In genomic region chr15:58060575-58060974, GRCh38 we compare ENCODE assay signal across 37 cellular contexts. TPM values are rescaled to one million over a fixed set of nuclear protein-coding genes. Genes with fewer than 3 reads are reported as not detected.
"Had no signal": no experiment of that assay in that cellular context is flagged by ENCODE, and none has a peak within 500 bp of the region (broad histone marks: within the 10 kb centered on the region; RNA-seq: fewer than 3 reads in every experiment).

No MANE protein-coding gene starts in this region.

- H3K9me3 ChIP-seq: adrenal gland, body of pancreas, breast epithelium had no signal

- DNase-seq: activated B cell treated with CpG ODN at 0.5 μM for 24 hours; activated CD4-positive, alpha-beta memory T cell treated with anti-CD3 and anti-CD28 coated beads for 36 hours; activated CD4-positive, alpha-beta T cell treated with anti-CD3 and anti-CD28 coated beads for 4 hours; activated CD4-positive, alpha-beta T cell treated with anti-CD3 and anti-CD28 coated beads, Interleukin-2, amount 10 ng/mL, durations not matched to agents 24 days and 14 days; activated CD4-positive, alpha-beta T cell treated with anti-CD3 and anti-CD28 coated beads, Interleukin-2, amount 50 U/mL, for 1 hour; activated CD4-positive, alpha-beta T cell treated with anti-CD3 and anti-CD28 coated beads, Interleukin-2, amount 50 U/mL, for 4 hours; activated CD4-positive, CD25-positive, alpha-beta regulatory T cell treated with anti-CD3 and anti-CD28 coated beads, Interleukin-2, amount 50 U/mL, for 72 hours; activated CD8-positive, alpha-beta memory T cell treated with anti-CD3 and anti-CD28 coated beads, Interleukin-2, amount 50 U/mL, for 4 hours; activated CD8-positive, alpha-beta T cell treated with anti-CD3 and anti-CD28 coated beads for 36 hours; activated effector memory CD4-positive, alpha-beta T cell treated with anti-CD3 and anti-CD28 coated beads, Interleukin-2, amount 50 U/mL, for 16 hours; activated gamma-delta T cell treated with Interleukin-2 at 50 U/mL for 16 hours; activated naive CD4-positive, alpha-beta T cell; activated naive CD4-positive, alpha-beta T cell treated with anti-CD3 and anti-CD28 coated beads for 36 hours; activated naive CD4-positive, alpha-beta T cell treated with anti-CD3 and anti-CD28 coated beads, Interleukin-2, amount 50 U/mL, for 16 hours; activated naive CD8-positive, alpha-beta T cell treated with anti-CD3 and anti-CD28 coated beads for 36 hours; activated T-cell treated with anti-CD3 and anti-CD28 coated beads for 4 hours; activated T-cell treated with anti-CD3 and anti-CD28 coated beads, Interleukin-2, amount 50 U/mL, for 1 hour; activated T-cell treated with anti-CD3 and anti-CD28 coated beads, Interleukin-2, amount 50 U/mL, for 4 hours; activated T-cell treated with anti-CD3 and anti-CD28 coated beads, Interleukin-2, amount 50 U/mL, for 72 hours; adrenal gland; amniotic stem cell; aorta; body of pancreas; brain microvascular endothelial cell; central memory CD4-positive, alpha-beta T cell; T-helper 1 cell; T-helper 2 cell; T-helper 9 cell had no signal

- H3K36me3 Mint-ChIP-seq: activated CD4-positive, alpha-beta memory T cell treated with anti-CD3 and anti-CD28 coated beads for 36 hours; activated naive CD8-positive, alpha-beta T cell treated with anti-CD3 and anti-CD28 coated beads for 36 hours had no signal

- FAIRE-seq: astrocyte, TTC549 had no signal

- H3K4me3 ChIP-seq: adrenal gland, body of pancreas, breast epithelium had no signal

- H3K36me3 ChIP-seq: adrenal gland, brain microvascular endothelial cell, breast epithelium had no signal

- H3K4me1 ChIP-seq: adrenal gland, breast epithelium had no signal

- ATAC-seq: activated CD8-positive, alpha-beta T cell treated with anti-CD3 and anti-CD28 coated beads for 36 hours; activated naive CD4-positive, alpha-beta T cell treated with anti-CD3 and anti-CD28 coated beads, Interleukin-2, amount 50 U/mL, for 72 hours; activated T-cell treated with anti-CD3 and anti-CD28 coated beads, Interleukin-2, amount 50 U/mL, for 4 hours; activated T-cell treated with anti-CD3 and anti-CD28 coated beads, Interleukin-2, amount 50 U/mL, for 72 hours; activated T-helper 17 cell treated with anti-CD3 and anti-CD28 coated beads, Interleukin-2, amount 50 U/mL, for 72 hours; body of pancreas had no signal

- H3K9me3 Mint-ChIP-seq: activated B cell treated with CpG ODN at 0.5 μM for 24 hours; activated CD4-positive, alpha-beta memory T cell treated with anti-CD3 and anti-CD28 coated beads for 36 hours; activated naive CD4-positive, alpha-beta T cell treated with anti-CD3 and anti-CD28 coated beads for 36 hours; activated naive CD4-positive, alpha-beta T cell treated with anti-CD3 and anti-CD28 coated beads, Interleukin-2, amount 50 U/mL, for 72 hours; activated T-cell treated with anti-CD3 and anti-CD28 coated beads, Interleukin-2, amount 50 U/mL, for 4 hours; activated T-cell treated with anti-CD3 and anti-CD28 coated beads, Interleukin-2, amount 50 U/mL, for 72 hours; activated T-helper 1 cell treated with anti-CD3 and anti-CD28 coated beads, Interleukin-12 subunit alpha, Interleukin-12 subunit beta, Interleukin-2, Interleukin-4 antibody, amounts not matched to agents 30 ng/mL and 10 ng/mL and 1 ng/mL, durations not matched to agents 14 hours and 24 hours and 36 hours; T-helper 1 cell treated with Interleukin-12 subunit alpha and Interleukin-12 subunit beta and Interleukin-4 antibody, amounts not matched to agents 30 μg/mL and 1 μg/mL, for 36 hours; T-helper 2 cell treated with Interferon-gamma antibody and Interleukin-4, amounts not matched to agents 5 μg/mL and 100 μg/mL, for 36 hours had no signal

- H3K27ac ChIP-seq: adrenal gland, body of pancreas, brain microvascular endothelial cell, breast epithelium, VCaP had no signal

- H3K27ac Mint-ChIP-seq: activated B cell treated with CpG ODN at 0.5 μM for 24 hours; activated CD4-positive, alpha-beta memory T cell treated with anti-CD3 and anti-CD28 coated beads for 36 hours; activated CD4-positive, alpha-beta T cell treated with anti-CD3 and anti-CD28 coated beads, Interleukin-2, amount 10 ng/mL, durations not matched to agents 24 days and 14 days; activated CD8-positive, alpha-beta T cell treated with anti-CD3 and anti-CD28 coated beads for 36 hours; activated naive CD4-positive, alpha-beta T cell treated with anti-CD3 and anti-CD28 coated beads for 36 hours; activated naive CD4-positive, alpha-beta T cell treated with anti-CD3 and anti-CD28 coated beads, Interleukin-2, amount 50 U/mL, for 72 hours; activated naive CD8-positive, alpha-beta T cell treated with anti-CD3 and anti-CD28 coated beads for 36 hours; activated T-cell treated with anti-CD3 and anti-CD28 coated beads, Interleukin-2, amount 50 U/mL, for 72 hours; activated T-helper 1 cell treated with anti-CD3 and anti-CD28 coated beads, Interleukin-12 subunit alpha, Interleukin-12 subunit beta, Interleukin-2, Interleukin-4 antibody, amounts not matched to agents 30 ng/mL and 10 ng/mL and 1 ng/mL, durations not matched to agents 14 hours and 24 hours and 36 hours; activated T-helper 17 cell treated with anti-CD3 and anti-CD28 coated beads, Interleukin-2, amount 50 U/mL, for 72 hours; T-helper 1 cell treated with Interleukin-12 subunit alpha and Interleukin-12 subunit beta and Interleukin-4 antibody, amounts not matched to agents 30 μg/mL and 1 μg/mL, for 36 hours; T-helper 2 cell treated with Interferon-gamma antibody and Interleukin-4, amounts not matched to agents 5 μg/mL and 100 μg/mL, for 36 hours had no signal

- H3K4me3 Mint-ChIP-seq: activated B cell treated with CpG ODN at 0.5 μM for 24 hours; activated CD4-positive, alpha-beta memory T cell treated with anti-CD3 and anti-CD28 coated beads for 36 hours; activated CD4-positive, alpha-beta T cell treated with anti-CD3 and anti-CD28 coated beads, Interleukin-2, amount 10 ng/mL, durations not matched to agents 24 days and 14 days; activated CD8-positive, alpha-beta T cell treated with anti-CD3 and anti-CD28 coated beads for 36 hours; activated naive CD4-positive, alpha-beta T cell treated with anti-CD3 and anti-CD28 coated beads for 36 hours; activated naive CD8-positive, alpha-beta T cell treated with anti-CD3 and anti-CD28 coated beads for 36 hours; activated T-cell treated with anti-CD3 and anti-CD28 coated beads, Interleukin-2, amount 50 U/mL, for 4 hours; activated T-cell treated with anti-CD3 and anti-CD28 coated beads, Interleukin-2, amount 50 U/mL, for 72 hours; activated T-helper 1 cell treated with anti-CD3 and anti-CD28 coated beads, Interleukin-12 subunit alpha, Interleukin-12 subunit beta, Interleukin-2, Interleukin-4 antibody, amounts not matched to agents 30 ng/mL and 10 ng/mL and 1 ng/mL, durations not matched to agents 14 hours and 24 hours and 36 hours; activated T-helper 17 cell treated with anti-CD3 and anti-CD28 coated beads, Interleukin-2, amount 50 U/mL, for 72 hours; T-helper 1 cell treated with Interleukin-12 subunit alpha and Interleukin-12 subunit beta and Interleukin-4 antibody, amounts not matched to agents 30 μg/mL and 1 μg/mL, for 36 hours; T-helper 2 cell treated with Interferon-gamma antibody and Interleukin-4, amounts not matched to agents 5 μg/mL and 100 μg/mL, for 36 hours had no signal

- H3K4me1 Mint-ChIP-seq: activated CD4-positive, alpha-beta T cell treated with anti-CD3 and anti-CD28 coated beads, Interleukin-2, amount 10 ng/mL, durations not matched to agents 24 days and 14 days; activated naive CD8-positive, alpha-beta T cell treated with anti-CD3 and anti-CD28 coated beads for 36 hours; activated T-helper 17 cell treated with anti-CD3 and anti-CD28 coated beads, Interleukin-2, amount 50 U/mL, for 72 hours had no signal

RNA-seq across cellular contexts. Expression of gene ALDH1A2, which starts 4.9 kb away (rescaled TPM):
- total RNA-seq: activated B cell treated with CpG ODN at 0.5 μM for 24 hours; activated naive CD4-positive, alpha-beta T cell treated with anti-CD3 and anti-CD28 coated beads for 36 hours; activated naive CD4-positive, alpha-beta T cell treated with anti-CD3 and anti-CD28 coated beads, Interleukin-2, amount 50 U/mL, for 72 hours; activated T-helper 1 cell treated with anti-CD3 and anti-CD28 coated beads, Interleukin-12 subunit alpha, Interleukin-12 subunit beta, Interleukin-2, Interleukin-4 antibody, amounts not matched to agents 30 ng/mL and 10 ng/mL and 1 ng/mL, durations not matched to agents 14 hours and 24 hours and 36 hours had no signal
